In genomic region chr5:107671742-107672211, GRCh38 we compare ENCODE assay signal across 8 cellular contexts. TPM values are rescaled to one million over a fixed set of nuclear protein-coding genes. Genes with fewer than 3 reads are reported as not detected.
DNase-seq lines count a peak whose midpoint lies in the region; TF ChIP-seq lines count a peak whose summit lies in the region.

No MANE protein-coding gene starts in this region.

- DNase-seq in EH (ENCODE audit: low read depth): peak; percentile 40
- peak; percentile 68 for DNase-seq in HS-5 (ENCODE audit: low read depth)
- DNase-seq in Peyer's patch: no peak
- DNase-seq in coronary artery (ENCODE audit: low spot score): no peak
- no peak for DNase-seq in COR-L47 (lab: John Stamatoyannopoulos, UW)
- DNase-seq in KG1 (lab: John Stamatoyannopoulos, UW): no peak

- H3K36me3 ChIP-seq in Peyer's patch (no peaks in the 10 kb centered on the region), mesodermal cell (ENCODE audit: control insufficient read depth, insufficient read depth, low read length) (no peaks in the 10 kb centered on the region), urinary bladder (ENCODE audit: insufficient read depth) (no peaks in the 10 kb centered on the region)

- WGBS in mesodermal cell (ENCODE audit: insufficient coverage in 2 of 2), 2 experiments: 0% methylated on average over 10 to 12 of the region's 20 CpGs
- under 1% methylated on average over 20 of the region's 20 CpGs for WGBS in urinary bladder

- peaks cover 0 to 42% (median 7%) of the 10 kb centered on the region in 4 donors for H3K4me1 ChIP-seq in Peyer's patch
- H3K4me1 ChIP-seq in mesodermal cell (ENCODE audit: control insufficient read depth, insufficient read depth, low read length, poor library complexity, severe bottlenecking): peaks cover 8% of the 10 kb centered on the region
- no peaks in the 10 kb centered on the region for H3K4me1 ChIP-seq in urinary bladder (ENCODE audit: insufficient read depth)

- H3K4me3 ChIP-seq in Peyer's patch (peak overlapping the region; percentile 35 to 58 (median 52)), coronary artery (peak overlapping the region; percentile 78), mesodermal cell (ENCODE audit: extremely low read depth, insufficient read depth, low read length, poor library complexity, severe bottlenecking) (peak overlapping the region; percentile 71), urinary bladder (ENCODE audit: low read depth, low read length) (peak overlapping the region; percentile 52)

- no peaks in the 10 kb centered on the region for H3K9me3 ChIP-seq in Peyer's patch
- H3K9me3 ChIP-seq in mesodermal cell (ENCODE audit: control insufficient read depth, low read length): no peaks in the 10 kb centered on the region

- TF ChIP-seq CTCF in Peyer's patch (IDR thresholded peaks at IDR 0.05): no peak
- TF ChIP-seq CTCF in coronary artery (IDR thresholded peaks at IDR 0.05): no peak

- H3K27ac ChIP-seq in Peyer's patch (peak overlapping the region in 1 of 4 donors; percentile 68), coronary artery (peak overlapping the region; percentile 80), mesodermal cell (ENCODE audit: low read depth, low read length, severe bottlenecking) (peak overlapping the region; percentile 83), urinary bladder (ENCODE audit: low read depth) (peak overlapping the region; percentile 48)

- TF ChIP-seq POLR2A in Peyer's patch (IDR thresholded peaks at IDR 0.05): no peak

- no peaks in the 10 kb centered on the region for H3K27me3 ChIP-seq in Peyer's patch

RNA-seq across cellular contexts. Expression of gene EFNA5, which starts 1.0 kb away (rescaled TPM):
- total RNA-seq in Peyer's patch: 10 to 100 TPM in 1 of 4 donors, 1 to 10 TPM in 2, not detected in 1; 1.1 to 27.5 (median 1.1) TPM
- 8.3 TPM for polyA plus RNA-seq in mesodermal cell (2013, experiment 1 of 2)
- 6.0 TPM for polyA plus RNA-seq in mesodermal cell (2013, experiment 2 of 2)
- 18.9 TPM for total RNA-seq in urinary bladder
- 2.1 TPM for polyA plus RNA-seq in urinary bladder

Comparison
In these comparisons a context has a peak if more than half of its experiments do, and no peak if none do; other contexts are left out.
1. DNase-seq: peak in EH (single experiment) and HS-5 (single experiment); none in Peyer's patch (0 of 3), coronary artery (single experiment), COR-L47 (single experiment) and KG1 (single experiment).
2. Peak in every context shown above with its lines, with median percentiles within 50 percentile points of each other: H3K4me3 ChIP-seq.